ENCODE assay signal across 2 cellular contexts in the genomic region with DNA sequence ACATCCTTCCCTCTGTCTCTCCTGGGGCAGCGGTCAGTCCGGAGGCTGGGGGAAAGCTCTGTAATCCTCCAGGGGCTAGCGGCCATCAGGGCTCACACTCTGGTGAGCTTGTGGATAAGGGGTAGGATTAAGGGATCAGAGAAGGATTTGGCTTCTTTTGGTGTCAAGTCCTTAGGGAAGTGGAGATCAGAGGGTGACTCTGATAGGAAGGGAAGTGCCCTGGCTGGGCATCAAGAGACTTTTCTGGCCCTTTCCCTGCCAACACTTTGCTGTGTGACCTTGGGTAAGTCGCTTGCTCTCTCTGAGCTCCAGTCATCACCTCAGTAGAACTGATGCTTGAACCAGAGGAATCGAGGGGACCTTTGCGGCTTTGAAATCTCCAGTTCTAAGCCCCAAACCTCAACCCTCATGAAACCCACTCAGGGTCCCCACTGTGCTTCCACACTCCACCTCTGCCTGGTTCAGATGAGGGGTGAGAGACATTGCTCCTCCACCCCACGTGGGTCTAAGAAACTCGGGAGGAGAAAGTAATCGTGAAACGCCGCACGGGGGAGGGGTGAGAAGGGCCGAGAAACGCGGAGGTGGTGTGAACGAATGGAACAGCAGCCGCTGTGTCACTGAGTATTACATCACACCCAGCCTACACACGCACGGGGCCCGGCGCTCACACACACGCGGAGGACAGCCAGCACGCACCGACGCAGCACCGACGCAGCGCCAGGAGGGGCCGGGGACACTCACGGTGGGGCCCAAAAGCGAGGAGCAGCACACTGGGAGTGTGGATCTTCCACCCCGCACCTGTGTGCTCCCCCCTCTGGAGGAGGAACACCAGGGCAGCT.
TF ChIP-seq lines count a peak whose summit lies in the region.

No MANE protein-coding gene starts in this region.

TF ChIP-seq in SK-N-SH, 30 proteins besides CTCF, POLR2A, EP300 and RAD21 (continued from another document):
- TF ChIP-seq, protein P1, sequence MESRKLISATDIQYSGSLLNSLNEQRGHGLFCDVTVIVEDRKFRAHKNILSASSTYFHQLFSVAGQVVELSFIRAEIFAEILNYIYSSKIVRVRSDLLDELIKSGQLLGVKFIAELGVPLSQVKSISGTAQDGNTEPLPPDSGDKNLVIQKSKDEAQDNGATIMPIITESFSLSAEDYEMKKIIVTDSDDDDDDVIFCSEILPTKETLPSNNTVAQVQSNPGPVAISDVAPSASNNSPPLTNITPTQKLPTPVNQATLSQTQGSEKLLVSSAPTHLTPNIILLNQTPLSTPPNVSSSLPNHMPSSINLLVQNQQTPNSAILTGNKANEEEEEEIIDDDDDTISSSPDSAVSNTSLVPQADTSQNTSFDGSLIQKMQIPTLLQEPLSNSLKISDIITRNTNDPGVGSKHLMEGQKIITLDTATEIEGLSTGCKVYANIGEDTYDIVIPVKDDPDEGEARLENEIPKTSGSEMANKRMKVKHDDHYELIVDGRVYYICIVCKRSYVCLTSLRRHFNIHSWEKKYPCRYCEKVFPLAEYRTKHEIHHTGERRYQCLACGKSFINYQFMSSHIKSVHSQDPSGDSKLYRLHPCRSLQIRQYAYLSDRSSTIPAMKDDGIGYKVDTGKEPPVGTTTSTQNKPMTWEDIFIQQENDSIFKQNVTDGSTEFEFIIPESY (IDR thresholded peaks at IDR 0.05; ENCODE audit: borderline replicate concordance, low read depth): no peak
- TF ChIP-seq, protein P2, sequence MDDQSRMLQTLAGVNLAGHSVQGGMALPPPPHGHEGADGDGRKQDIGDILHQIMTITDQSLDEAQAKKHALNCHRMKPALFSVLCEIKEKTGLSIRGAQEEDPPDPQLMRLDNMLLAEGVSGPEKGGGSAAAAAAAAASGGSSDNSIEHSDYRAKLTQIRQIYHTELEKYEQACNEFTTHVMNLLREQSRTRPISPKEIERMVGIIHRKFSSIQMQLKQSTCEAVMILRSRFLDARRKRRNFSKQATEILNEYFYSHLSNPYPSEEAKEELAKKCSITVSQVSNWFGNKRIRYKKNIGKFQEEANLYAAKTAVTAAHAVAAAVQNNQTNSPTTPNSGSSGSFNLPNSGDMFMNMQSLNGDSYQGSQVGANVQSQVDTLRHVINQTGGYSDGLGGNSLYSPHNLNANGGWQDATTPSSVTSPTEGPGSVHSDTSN (IDR thresholded peaks at IDR 0.05): no peak
- TF ChIP-seq GABPA (IDR thresholded peaks at IDR 0.05; ENCODE audit: low read depth) (no peak), TCF12 (IDR thresholded peaks at IDR 0.05) (no peak), FOXM1 (IDR thresholded peaks at IDR 0.05; ENCODE audit: low read depth) (no peak), POLR2AphosphoS5 (IDR thresholded peaks at IDR 0.05; ENCODE audit: low read depth, low read length) (no peak), ELF1 (IDR thresholded peaks at IDR 0.05) (no peak), JUND (IDR thresholded peaks at IDR 0.05) (no peak), RXRA (IDR thresholded peaks at IDR 0.05; ENCODE audit: borderline replicate concordance, low read depth) (no peak), NFIC (IDR thresholded peaks at IDR 0.05; ENCODE audit: borderline replicate concordance) (no peak), SIN3A (IDR thresholded peaks at IDR 0.05; ENCODE audit: borderline replicate concordance, low read depth, low read length) (no peak), FOXJ3 (CRISPR knock-in tag; IDR thresholded peaks at IDR 0.05) (no peak)
- TF ChIP-seq, protein P3, sequence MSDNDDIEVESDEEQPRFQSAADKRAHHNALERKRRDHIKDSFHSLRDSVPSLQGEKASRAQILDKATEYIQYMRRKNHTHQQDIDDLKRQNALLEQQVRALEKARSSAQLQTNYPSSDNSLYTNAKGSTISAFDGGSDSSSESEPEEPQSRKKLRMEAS (IDR thresholded peaks at IDR 0.05; ENCODE audit: low read depth): no peak
- TF ChIP-seq, protein P4, sequence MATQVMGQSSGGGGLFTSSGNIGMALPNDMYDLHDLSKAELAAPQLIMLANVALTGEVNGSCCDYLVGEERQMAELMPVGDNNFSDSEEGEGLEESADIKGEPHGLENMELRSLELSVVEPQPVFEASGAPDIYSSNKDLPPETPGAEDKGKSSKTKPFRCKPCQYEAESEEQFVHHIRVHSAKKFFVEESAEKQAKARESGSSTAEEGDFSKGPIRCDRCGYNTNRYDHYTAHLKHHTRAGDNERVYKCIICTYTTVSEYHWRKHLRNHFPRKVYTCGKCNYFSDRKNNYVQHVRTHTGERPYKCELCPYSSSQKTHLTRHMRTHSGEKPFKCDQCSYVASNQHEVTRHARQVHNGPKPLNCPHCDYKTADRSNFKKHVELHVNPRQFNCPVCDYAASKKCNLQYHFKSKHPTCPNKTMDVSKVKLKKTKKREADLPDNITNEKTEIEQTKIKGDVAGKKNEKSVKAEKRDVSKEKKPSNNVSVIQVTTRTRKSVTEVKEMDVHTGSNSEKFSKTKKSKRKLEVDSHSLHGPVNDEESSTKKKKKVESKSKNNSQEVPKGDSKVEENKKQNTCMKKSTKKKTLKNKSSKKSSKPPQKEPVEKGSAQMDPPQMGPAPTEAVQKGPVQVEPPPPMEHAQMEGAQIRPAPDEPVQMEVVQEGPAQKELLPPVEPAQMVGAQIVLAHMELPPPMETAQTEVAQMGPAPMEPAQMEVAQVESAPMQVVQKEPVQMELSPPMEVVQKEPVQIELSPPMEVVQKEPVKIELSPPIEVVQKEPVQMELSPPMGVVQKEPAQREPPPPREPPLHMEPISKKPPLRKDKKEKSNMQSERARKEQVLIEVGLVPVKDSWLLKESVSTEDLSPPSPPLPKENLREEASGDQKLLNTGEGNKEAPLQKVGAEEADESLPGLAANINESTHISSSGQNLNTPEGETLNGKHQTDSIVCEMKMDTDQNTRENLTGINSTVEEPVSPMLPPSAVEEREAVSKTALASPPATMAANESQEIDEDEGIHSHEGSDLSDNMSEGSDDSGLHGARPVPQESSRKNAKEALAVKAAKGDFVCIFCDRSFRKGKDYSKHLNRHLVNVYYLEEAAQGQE (IDR thresholded peaks at IDR 0.05; ENCODE audit: low read depth, low read length): no peak

TF ChIP-seq in SK-N-SH treated with all-trans-retinoic acid at 6 μM for 48 hours, 23 proteins besides CTCF, POLR2A, EP300 and RAD21 (continued from another document):
- TF ChIP-seq, protein P5, sequence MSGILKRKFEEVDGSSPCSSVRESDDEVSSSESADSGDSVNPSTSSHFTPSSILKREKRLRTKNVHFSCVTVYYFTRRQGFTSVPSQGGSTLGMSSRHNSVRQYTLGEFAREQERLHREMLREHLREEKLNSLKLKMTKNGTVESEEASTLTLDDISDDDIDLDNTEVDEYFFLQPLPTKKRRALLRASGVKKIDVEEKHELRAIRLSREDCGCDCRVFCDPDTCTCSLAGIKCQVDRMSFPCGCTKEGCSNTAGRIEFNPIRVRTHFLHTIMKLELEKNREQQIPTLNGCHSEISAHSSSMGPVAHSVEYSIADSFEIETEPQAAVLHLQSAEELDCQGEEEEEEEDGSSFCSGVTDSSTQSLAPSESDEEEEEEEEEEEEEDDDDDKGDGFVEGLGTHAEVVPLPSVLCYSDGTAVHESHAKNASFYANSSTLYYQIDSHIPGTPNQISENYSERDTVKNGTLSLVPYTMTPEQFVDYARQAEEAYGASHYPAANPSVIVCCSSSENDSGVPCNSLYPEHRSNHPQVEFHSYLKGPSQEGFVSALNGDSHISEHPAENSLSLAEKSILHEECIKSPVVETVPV (CRISPR knock-in tag; IDR thresholded peaks at IDR 0.05): no peak
- no peak for TF ChIP-seq ZNF565 (CRISPR knock-in tag; conservative IDR thresholded peaks at IDR 0.05; ENCODE audit: low read depth)
